In the genomic region with DNA sequence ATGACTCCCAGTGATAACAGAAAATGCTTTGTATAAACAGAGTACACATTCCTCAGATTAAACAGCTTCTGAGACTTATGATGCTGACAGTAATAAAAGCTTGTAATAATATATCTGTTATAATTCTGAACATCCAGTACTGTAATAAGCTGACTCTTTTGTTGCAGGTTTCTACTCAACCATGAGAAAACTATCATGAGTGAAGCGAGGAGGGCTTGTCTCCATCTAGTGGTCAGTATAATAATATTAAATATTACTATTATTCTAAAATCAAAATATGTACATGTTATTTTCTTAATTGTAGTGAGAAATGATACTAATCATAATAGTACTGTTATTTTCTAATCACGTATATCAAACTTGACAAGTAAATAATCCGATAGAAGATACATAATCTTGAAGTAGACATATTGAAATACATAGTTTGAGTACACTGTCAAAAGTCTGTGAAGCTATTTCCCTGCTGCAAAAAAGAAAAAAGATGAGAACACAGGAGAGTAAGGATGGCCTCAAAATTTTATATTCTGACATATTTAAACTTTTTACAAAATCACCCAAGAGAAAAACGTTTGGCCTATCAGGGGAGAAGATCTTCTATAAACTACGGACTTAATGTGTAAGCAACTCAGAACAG, we compare ENCODE assay signal across 9 cellular contexts.
DNase-seq lines count a peak whose midpoint lies in the region; ATAC-seq and TF ChIP-seq lines count a peak whose summit lies in the region.
"Had no signal": no experiment of that assay in that cellular context is flagged by ENCODE, and none has a peak within 500 bp of the region (broad histone marks: within the 10 kb centered on the region; RNA-seq: fewer than 3 reads in every experiment).

No MANE protein-coding gene starts in this region.

- POLR2A ChIA-PET in activated CD4-positive, alpha-beta memory T cell treated with anti-CD3 and anti-CD28 coated beads, Interleukin-2, amount 10 ng/mL, durations not matched to agents 7 days and 5 days (lab: Charles Lee) = no interaction called here

- peaks cover 22% of the 10 kb centered on the region for H3K4me1 Mint-ChIP-seq in nephron
- H3K4me1 Mint-ChIP-seq in activated CD4-positive, alpha-beta memory T cell treated with anti-CD3 and anti-CD28 coated beads, Interleukin-2, amount 10 ng/mL, durations not matched to agents 7 days and 5 days = no peaks in the 10 kb centered on the region

- H3K27ac Mint-ChIP-seq in nephron = peak overlapping the region in 1 of 3 experiments; percentile 50
- no peak overlapping the region for H3K27ac Mint-ChIP-seq in activated CD4-positive, alpha-beta memory T cell treated with anti-CD3 and anti-CD28 coated beads, Interleukin-2, amount 10 ng/mL, durations not matched to agents 7 days and 5 days

- H3K9me3 Mint-ChIP-seq in nephron = no peaks in the 10 kb centered on the region
- no peaks in the 10 kb centered on the region for H3K9me3 Mint-ChIP-seq in activated CD4-positive, alpha-beta memory T cell treated with anti-CD3 and anti-CD28 coated beads, Interleukin-2, amount 10 ng/mL, durations not matched to agents 7 days and 5 days

- no peaks in the 10 kb centered on the region for H3K36me3 Mint-ChIP-seq in nephron (ENCODE audit: low read depth)
- H3K36me3 Mint-ChIP-seq in activated CD4-positive, alpha-beta memory T cell treated with anti-CD3 and anti-CD28 coated beads, Interleukin-2, amount 10 ng/mL, durations not matched to agents 7 days and 5 days (ENCODE audit: low read depth) = no peaks in the 10 kb centered on the region

- no peak overlapping the region for H3K4me3 Mint-ChIP-seq in nephron
- H3K4me3 Mint-ChIP-seq in activated CD4-positive, alpha-beta memory T cell treated with anti-CD3 and anti-CD28 coated beads, Interleukin-2, amount 10 ng/mL, durations not matched to agents 7 days and 5 days = no peak overlapping the region

- TF ChIP-seq CTCF in GM12865 (IDR thresholded peaks at IDR 0.05; ENCODE audit: insufficient read depth, low read depth, low read length, missing control alignments) (peak; percentile 35), choroid plexus epithelial cell (conservative IDR thresholded peaks at IDR 0.05; ENCODE audit: low read depth, low read length) (peak; percentile 59), nephron (IDR thresholded peaks at IDR 0.05; ENCODE audit: unreplicated experiment in 3 of 3) (peak; percentile 60 to 78 (median 60))

- no peak for ATAC-seq in HG02588 (IDR thresholded peaks at IDR 0.05; ENCODE audit: unreplicated experiment)

- DNase-seq in GM12865 (ENCODE audit: low read depth) (peak; percentile 13), NCI-H1417 treated with DMSO at 0.1 percent for 48 hours (lab: John Stamatoyannopoulos, UW) (peak; percentile 15), choroid plexus epithelial cell (ENCODE audit: low read depth) (peak; percentile 79)
- DNase-seq in activated CD4-positive, alpha-beta memory T cell treated with anti-CD3 and anti-CD28 coated beads, Interleukin-2, amount 10 ng/mL, durations not matched to agents 7 days and 5 days = no peak
- no peak for DNase-seq in activated CD4-positive, alpha-beta T cell treated with anti-CD3 and anti-CD28 coated beads, Interleukin-2, amount 50 U/mL, for 48 hours
- no peak for DNase-seq in activated T-cell treated with anti-CD3 and anti-CD28 coated beads, Interleukin-2, amount 50 U/mL, for 48 hours
- DNase-seq: left cardiac atrium had no signal

- H3K27me3 Mint-ChIP-seq in nephron (ENCODE audit: low read depth) = no peaks in the 10 kb centered on the region
- H3K27me3 Mint-ChIP-seq in activated CD4-positive, alpha-beta memory T cell treated with anti-CD3 and anti-CD28 coated beads, Interleukin-2, amount 10 ng/mL, durations not matched to agents 7 days and 5 days = peaks cover 3% of the 10 kb centered on the region

- H3K4me3 ChIP-seq in GM12865 (ENCODE audit: low read depth, low read length) (no peak overlapping the region), choroid plexus epithelial cell (ENCODE audit: low read depth, low read length) (no peak overlapping the region)

- CTCF ChIA-PET in activated CD4-positive, alpha-beta memory T cell treated with anti-CD3 and anti-CD28 coated beads, Interleukin-2, amount 10 ng/mL, durations not matched to agents 7 days and 5 days (lab: Charles Lee) = interaction anchor here (0.5 to 3.1 kb wide), 5 partner anchors 12 to 307 kb away, joined by 3 to 15 read pairs (median 3); no protein-coding TSS in a partner anchor

Comparison
In these comparisons a context has a peak if more than half of its experiments do, and no peak if none do; other contexts are left out.
1. DNase-seq: peak in GM12865 (single experiment), NCI-H1417 treated with DMSO at 0.1 percent for 48 hours (single experiment) and choroid plexus epithelial cell (single experiment); none in activated CD4-positive, alpha-beta memory T cell treated with anti-CD3 and anti-CD28 coated beads, Interleukin-2, amount 10 ng/mL, durations not matched to agents 7 days and 5 days (single experiment), activated CD4-positive, alpha-beta T cell treated with anti-CD3 and anti-CD28 coated beads, Interleukin-2, amount 50 U/mL, for 48 hours (0 of 2) and activated T-cell treated with anti-CD3 and anti-CD28 coated beads, Interleukin-2, amount 50 U/mL, for 48 hours (0 of 2).
2. Peak in every context shown above with its lines, with median percentiles within 50 percentile points of each other: CTCF ChIP-seq.